13 cellular contexts compared by ENCODE assay signal in the genomic region with DNA sequence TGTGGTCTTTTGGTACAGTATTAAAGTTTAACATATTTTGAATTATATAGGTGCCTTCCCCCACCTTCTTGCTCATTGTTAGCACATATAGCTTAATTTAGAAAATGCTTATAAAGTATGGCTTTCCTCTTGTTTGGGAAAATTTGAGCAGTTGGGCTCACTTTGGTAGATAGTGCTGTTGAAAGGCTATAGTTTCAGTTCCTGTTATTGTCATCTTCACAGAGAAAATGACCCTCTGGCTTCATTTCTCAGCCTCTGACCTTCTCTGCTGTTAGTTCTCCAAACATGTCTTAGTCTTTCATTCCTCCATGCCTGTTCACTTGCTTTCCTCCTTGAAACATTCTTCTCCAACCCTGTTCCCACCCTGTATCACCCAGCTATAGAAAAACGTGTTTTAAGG.
DNase-seq lines count a peak whose midpoint lies in the region; ATAC-seq lines count a peak whose summit lies in the region.
"Had no signal": no experiment of that assay in that cellular context is flagged by ENCODE, and none has a peak within 500 bp of the region (broad histone marks: within the 10 kb centered on the region; RNA-seq: fewer than 3 reads in every experiment).

No MANE protein-coding gene starts in this region.

- peaks cover 5% of the 10 kb centered on the region for H3K9me3 Mint-ChIP-seq in activated naive CD8-positive, alpha-beta T cell treated with anti-CD3 and anti-CD28 coated beads, Interleukin-2, amount 50 U/mL, for 24 hours
- peaks cover 6% of the 10 kb centered on the region for H3K9me3 Mint-ChIP-seq in activated naive CD8-positive, alpha-beta T cell treated with anti-CD3 and anti-CD28 coated beads for 36 hours

- intact Hi-C loops in sciatic nerve (cut with DNase I): no loop called here

- peaks cover 5% of the 10 kb centered on the region for H3K36me3 Mint-ChIP-seq in activated naive CD8-positive, alpha-beta T cell treated with anti-CD3 and anti-CD28 coated beads, Interleukin-2, amount 50 U/mL, for 24 hours (ENCODE audit: low read depth)
- H3K36me3 Mint-ChIP-seq in activated naive CD8-positive, alpha-beta T cell treated with anti-CD3 and anti-CD28 coated beads for 36 hours: peaks cover 17% of the 10 kb centered on the region

- no peak overlapping the region for H3K27ac Mint-ChIP-seq in activated naive CD8-positive, alpha-beta T cell treated with anti-CD3 and anti-CD28 coated beads, Interleukin-2, amount 50 U/mL, for 24 hours
- H3K27ac Mint-ChIP-seq in activated naive CD8-positive, alpha-beta T cell treated with anti-CD3 and anti-CD28 coated beads for 36 hours: no peak overlapping the region
- H3K27ac Mint-ChIP-seq: activated naive CD4-positive, alpha-beta T cell treated with anti-CD3 and anti-CD28 coated beads, Interleukin-2, amount 10 ng/mL, durations not matched to agents 7 days and 5 days; dendritic cell treated with granulocyte-macrophage colony-stimulating factor and Interleukin-4, amounts not matched to agents 40 ng/mL and 50 ng/mL, for 4 days had no signal

- ATAC-seq in activated naive CD8-positive, alpha-beta T cell treated with anti-CD3 and anti-CD28 coated beads, Interleukin-2, amount 50 U/mL, for 24 hours: peak; percentile 15
- ATAC-seq in HG02759 (IDR thresholded peaks at IDR 0.05; ENCODE audit: unreplicated experiment) (peak; percentile 85), HG03558 (IDR thresholded peaks at IDR 0.05; ENCODE audit: extremely low read depth, unreplicated experiment) (peak; percentile 95), sciatic nerve (no peak)
- ATAC-seq: mucosa of descending colon had no signal

- H3K4me3 Mint-ChIP-seq in activated naive CD8-positive, alpha-beta T cell treated with anti-CD3 and anti-CD28 coated beads, Interleukin-2, amount 50 U/mL, for 24 hours: no peak overlapping the region
- H3K4me3 Mint-ChIP-seq in activated naive CD8-positive, alpha-beta T cell treated with anti-CD3 and anti-CD28 coated beads for 36 hours: no peak overlapping the region
- H3K4me3 Mint-ChIP-seq: activated naive CD4-positive, alpha-beta T cell treated with anti-CD3 and anti-CD28 coated beads, Interleukin-2, amount 10 ng/mL, durations not matched to agents 7 days and 5 days; dendritic cell treated with granulocyte-macrophage colony-stimulating factor and Interleukin-4, amounts not matched to agents 40 ng/mL and 50 ng/mL, for 4 days had no signal

- H3K27me3 Mint-ChIP-seq in activated naive CD8-positive, alpha-beta T cell treated with anti-CD3 and anti-CD28 coated beads, Interleukin-2, amount 50 U/mL, for 24 hours: no peaks in the 10 kb centered on the region
- H3K27me3 Mint-ChIP-seq in activated naive CD8-positive, alpha-beta T cell treated with anti-CD3 and anti-CD28 coated beads for 36 hours: no peaks in the 10 kb centered on the region
- H3K27me3 Mint-ChIP-seq: activated naive CD4-positive, alpha-beta T cell treated with anti-CD3 and anti-CD28 coated beads, Interleukin-2, amount 10 ng/mL, durations not matched to agents 7 days and 5 days; dendritic cell treated with granulocyte-macrophage colony-stimulating factor and Interleukin-4, amounts not matched to agents 40 ng/mL and 50 ng/mL, for 4 days had no signal

- peaks cover 3% of the 10 kb centered on the region for H3K4me1 Mint-ChIP-seq in activated naive CD8-positive, alpha-beta T cell treated with anti-CD3 and anti-CD28 coated beads, Interleukin-2, amount 50 U/mL, for 24 hours
- peaks cover 5% of the 10 kb centered on the region for H3K4me1 Mint-ChIP-seq in activated naive CD8-positive, alpha-beta T cell treated with anti-CD3 and anti-CD28 coated beads for 36 hours
- H3K4me1 Mint-ChIP-seq: activated naive CD4-positive, alpha-beta T cell treated with anti-CD3 and anti-CD28 coated beads, Interleukin-2, amount 10 ng/mL, durations not matched to agents 7 days and 5 days had no signal

- DNase-seq in activated naive CD8-positive, alpha-beta T cell treated with anti-CD3 and anti-CD28 coated beads, Interleukin-2, amount 50 U/mL, for 24 hours: no peak
- DNase-seq in activated naive CD8-positive, alpha-beta T cell treated with anti-CD3 and anti-CD28 coated beads for 36 hours: no peak
- no peak for DNase-seq in sciatic nerve (ENCODE audit: low spot score)
- DNase-seq in stimulated activated naive CD4-positive, alpha-beta T cell treated with Interleukin-2 at 50 U/mL for 16 hours (lab: John Stamatoyannopoulos, UW): no peak
- no peak for DNase-seq in NCI-H128 (lab: John Stamatoyannopoulos, UW; ENCODE audit: unreplicated experiment)
- no peak for DNase-seq in DMS153 treated with DMSO at 0.1 percent for 48 hours (lab: John Stamatoyannopoulos, UW; ENCODE audit: unreplicated experiment)
- DNase-seq: activated CD4-positive, alpha-beta T cell treated with anti-CD3 and anti-CD28 coated beads for 1 hour; activated naive CD4-positive, alpha-beta T cell treated with anti-CD3 and anti-CD28 coated beads, Interleukin-2, amount 10 ng/mL, durations not matched to agents 7 days and 5 days; mucosa of descending colon; NCI-H1417 treated with DMSO at 0.1 percent for 48 hours had no signal
